In genomic region chr10:49331431-49331830, GRCh38 we compare ENCODE assay signal across 17 cellular contexts. TPM values are rescaled to one million over a fixed set of nuclear protein-coding genes. Genes with fewer than 3 reads are reported as not detected.
DNase-seq lines count a peak whose midpoint lies in the region; ATAC-seq and TF ChIP-seq lines count a peak whose summit lies in the region.
"Had no signal": no experiment of that assay in that cellular context is flagged by ENCODE, and none has a peak within 500 bp of the region (broad histone marks: within the 10 kb centered on the region; RNA-seq: fewer than 3 reads in every experiment).

No MANE protein-coding gene starts in this region.

- H3K9me3 Mint-ChIP-seq in activated CD8-positive, alpha-beta memory T cell treated with anti-CD3 and anti-CD28 coated beads, Interleukin-2, amount 10 ng/mL, durations not matched to agents 7 days and 5 days (ENCODE audit: low read depth) = peaks cover 14% of the 10 kb centered on the region
- H3K9me3 Mint-ChIP-seq in type B pancreatic cell = peaks cover 5% of the 10 kb centered on the region

- no peaks in the 10 kb centered on the region for H3K27me3 Mint-ChIP-seq in activated CD8-positive, alpha-beta memory T cell treated with anti-CD3 and anti-CD28 coated beads, Interleukin-2, amount 10 ng/mL, durations not matched to agents 7 days and 5 days
- peaks cover 16% of the 10 kb centered on the region for H3K27me3 Mint-ChIP-seq in type B pancreatic cell

- no peak for ATAC-seq in activated CD8-positive, alpha-beta memory T cell treated with anti-CD3 and anti-CD28 coated beads, Interleukin-2, amount 10 ng/mL, durations not matched to agents 7 days and 5 days
- ATAC-seq in HG02938 (IDR thresholded peaks at IDR 0.05; ENCODE audit: unreplicated experiment) = no peak
- no peak for ATAC-seq in HG03378 (IDR thresholded peaks at IDR 0.05; ENCODE audit: unreplicated experiment)
- ATAC-seq: CD8-positive, alpha-beta T cell; GM12878 had no signal

- TF ChIP-seq CTCF in type B pancreatic cell (conservative IDR thresholded peaks at IDR 0.05) = no peak

- DNase-seq in activated CD8-positive, alpha-beta memory T cell treated with anti-CD3 and anti-CD28 coated beads for 24 hours = peak; percentile 19
- DNase-seq in activated CD8-positive, alpha-beta memory T cell treated with anti-CD3 and anti-CD28 coated beads, Interleukin-2, amount 10 ng/mL, durations not matched to agents 7 days and 5 days = no peak
- peak; percentile 60 for DNase-seq in mesenteric fat pad (ENCODE audit: low spot score)
- peak; percentile 25 for DNase-seq in type B pancreatic cell (ENCODE audit: extremely low spot score, unreplicated experiment)
- DNase-seq: Caco-2; CD4-positive, CD25-positive, alpha-beta regulatory T cell; DMS153; DND-41; GM23248; H7; HCEC 1CT had no signal

- H3K4me1 Mint-ChIP-seq in activated CD8-positive, alpha-beta memory T cell treated with anti-CD3 and anti-CD28 coated beads, Interleukin-2, amount 10 ng/mL, durations not matched to agents 7 days and 5 days = peaks cover 16% of the 10 kb centered on the region
- no peaks in the 10 kb centered on the region for H3K4me1 Mint-ChIP-seq in type B pancreatic cell (ENCODE audit: unreplicated experiment)
- H3K4me1 Mint-ChIP-seq: B cell had no signal

- CTCF ChIA-PET in activated CD8-positive, alpha-beta memory T cell treated with anti-CD3 and anti-CD28 coated beads, Interleukin-2, amount 10 ng/mL, durations not matched to agents 7 days and 5 days (lab: Charles Lee) = no interaction called here

- no peak overlapping the region for H3K27ac Mint-ChIP-seq in activated CD8-positive, alpha-beta memory T cell treated with anti-CD3 and anti-CD28 coated beads, Interleukin-2, amount 10 ng/mL, durations not matched to agents 7 days and 5 days
- no peak overlapping the region for H3K27ac Mint-ChIP-seq in type B pancreatic cell
- H3K27ac Mint-ChIP-seq: B cell; CD4-positive, CD25-positive, alpha-beta regulatory T cell; CD8-positive, alpha-beta T cell had no signal

- no peak overlapping the region for H3K4me3 Mint-ChIP-seq in activated CD8-positive, alpha-beta memory T cell treated with anti-CD3 and anti-CD28 coated beads, Interleukin-2, amount 10 ng/mL, durations not matched to agents 7 days and 5 days
- no peak overlapping the region for H3K4me3 Mint-ChIP-seq in type B pancreatic cell
- H3K4me3 Mint-ChIP-seq: B cell; CD4-positive, CD25-positive, alpha-beta regulatory T cell; CD8-positive, alpha-beta T cell had no signal

- H3K36me3 Mint-ChIP-seq in activated CD8-positive, alpha-beta memory T cell treated with anti-CD3 and anti-CD28 coated beads, Interleukin-2, amount 10 ng/mL, durations not matched to agents 7 days and 5 days = peaks cover 16% of the 10 kb centered on the region
- H3K36me3 Mint-ChIP-seq in type B pancreatic cell = no peaks in the 10 kb centered on the region
- H3K36me3 Mint-ChIP-seq: CD4-positive, CD25-positive, alpha-beta regulatory T cell had no signal

RNA-seq across cellular contexts. Expression of gene C10orf71, which starts 32.5 kb away (rescaled TPM):
- total RNA-seq in activated CD8-positive, alpha-beta memory T cell treated with anti-CD3 and anti-CD28 coated beads, Interleukin-2, amount 10 ng/mL, durations not matched to agents 7 days and 5 days = not detected
- total RNA-seq in mesenteric fat pad (not detected), type B pancreatic cell (ENCODE audit: low replicate concordance) (not detected in 2 replicates)
- total RNA-seq: B cell; Caco-2; CD4-positive, CD25-positive, alpha-beta regulatory T cell; CD8-positive, alpha-beta T cell; GM12878; GM23248; H1; H7 had no signal
